Comparison of ENCODE assay signal across 8 cellular contexts in genomic region chr5:40679071-40679997, GRCh38. TPM values are rescaled to one million over a fixed set of nuclear protein-coding genes. Genes with fewer than 3 reads are reported as not detected.
DNase-seq lines count a peak whose midpoint lies in the region; ATAC-seq and TF ChIP-seq lines count a peak whose summit lies in the region.

TSS of gene PTGER4 (plus strand) at chr5:40679915. CDS start at chr5:40680994, 1,079 bp downstream.

- peak; percentile 51 for ATAC-seq in HG03378 (IDR thresholded peaks at IDR 0.05; ENCODE audit: unreplicated experiment)

- H3K4me3 ChIP-seq in dorsolateral prefrontal cortex (peak within 1 kb of the TSS; percentile 35 to 77 (median 67)), lower leg skin (ENCODE audit: low read depth, poor library complexity, severe bottlenecking) (peak within 1 kb of the TSS; percentile 54)

- peaks cover 0 to 89% (median 64%) of the 10 kb centered on the region in 45 donors for H3K27me3 ChIP-seq in dorsolateral prefrontal cortex

- peak within 1 kb of the TSS in 46 of 59 donors; percentile 7 to 85 (median 62) for H3K27ac ChIP-seq in dorsolateral prefrontal cortex

- peak; percentile 55 for TF ChIP-seq POLR2A in GM19099 (IDR thresholded peaks at IDR 0.05; ENCODE audit: extremely low read depth, insufficient read length, low read depth)
- TF ChIP-seq POLR2A in lower leg skin (IDR thresholded peaks at IDR 0.05) = peak in 1 of 2 donors; percentile 63

- 1% methylated on average over 26 to 38 of the region's 67 CpGs for WGBS in lower leg skin, 2 donors

- TF ChIP-seq CTCF in dorsolateral prefrontal cortex (IDR thresholded peaks at IDR 0.05 in 54 of 56, conservative IDR thresholded peaks at IDR 0.05 in 2 of 56; ENCODE audit: low read depth in 1 of 56, partially characterized antibody in 56 of 56) (peak in 2 of 56 donors; percentile 10 to 24), lower leg skin (IDR thresholded peaks at IDR 0.05) (no peak)

- intact Hi-C loops in dorsolateral prefrontal cortex (cut with DNase I) (no loop called here), lower leg skin (cut with DNase I; ENCODE audit: low total_unique reads) (no loop called here)

- peak; percentile 95 for DNase-seq in AG20443 (ENCODE audit: low spot score)
- peak; percentile 94 for DNase-seq in NCI-H748 treated with DMSO at 0.1 percent for 48 hours (lab: John Stamatoyannopoulos, UW)
- peak; percentile 93 to 94 for DNase-seq in activated CD4-positive, alpha-beta T cell treated with anti-CD3 and anti-CD28 coated beads, Interleukin-2, amount 50 U/mL, for 48 hours
- DNase-seq in dorsolateral prefrontal cortex = peak in 8 of 10 donors; percentile 38 to 78 (median 55)
- peak; percentile 92 to 99 for DNase-seq in lower leg skin (ENCODE audit: low spot score in 2 of 2)
- peak; percentile 91 to 94 for DNase-seq in stimulated activated CD4-positive, alpha-beta T cell treated with anti-CD3 and anti-CD28 coated beads, Interleukin-4, amount 100 ng/mL, for 4 hours

RNA-seq across cellular contexts. Expression of gene PTGER4, which starts in this region (rescaled TPM):
- 1 to 10 TPM in 96 of 120 experiments, under 1 TPM in 24; 0.46 to 6.9 (median 1.8) TPM for total RNA-seq in dorsolateral prefrontal cortex
- 10 to 100 TPM; 14.6 to 27.3 (median 20.8) TPM for total RNA-seq in lower leg skin

Comparison
In these comparisons a context has a peak if more than half of its experiments do, and no peak if none do; other contexts are left out.
1. Peak in every context shown above with its lines: DNase-seq, ATAC-seq, H3K4me3 ChIP-seq and H3K27ac ChIP-seq.